In the genomic region with DNA sequence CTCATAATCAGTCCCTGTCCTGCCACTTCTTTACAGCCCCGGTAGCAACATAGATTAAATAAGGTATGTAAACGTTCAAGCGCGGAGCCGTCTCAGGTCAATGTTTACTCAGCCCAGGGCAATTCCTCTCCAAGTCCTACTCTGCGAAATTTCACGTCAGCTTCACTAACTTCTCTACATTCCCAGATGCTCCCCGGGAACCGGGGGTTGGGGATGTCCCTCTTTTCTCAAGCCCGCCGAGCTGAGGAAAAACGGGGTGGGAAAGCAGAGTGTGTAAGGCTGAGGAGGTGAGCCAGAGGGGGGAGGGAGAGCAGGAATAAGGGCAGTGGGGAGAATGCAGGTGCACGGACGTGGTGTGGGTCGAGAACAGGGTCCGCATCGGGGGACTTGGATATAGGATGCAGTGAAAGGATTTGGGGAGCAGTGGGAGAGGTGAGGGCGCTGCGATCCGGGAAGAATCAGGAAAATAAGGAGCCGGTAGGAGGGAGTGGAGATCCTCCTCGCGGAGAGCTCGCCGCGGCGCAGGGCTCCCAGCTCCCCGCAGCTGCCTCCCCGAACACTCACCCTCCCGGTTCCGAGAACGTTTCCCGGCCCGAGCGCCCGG, we compare ENCODE assay signal across 8 cellular contexts. TPM values are rescaled to one million over a fixed set of nuclear protein-coding genes. Genes with fewer than 3 reads are reported as not detected.
A peak's percentile ranks its signal among the peaks of the same experiment; 100 is the strongest.
DNase-seq lines count a peak whose midpoint lies in the region; ATAC-seq and TF ChIP-seq lines count a peak whose summit lies in the region.

No MANE protein-coding gene starts in this region.

- TF ChIP-seq CTCF in astrocyte of the cerebellum (IDR thresholded peaks at IDR 0.05; ENCODE audit: low read depth, low read length, missing control alignments) (no peak), smooth muscle cell (IDR thresholded peaks at IDR 0.05; ENCODE audit: borderline replicate concordance, insufficient read depth, poor library complexity, severe bottlenecking) (no peak)

- H4K20me1 ChIP-seq in smooth muscle cell (ENCODE audit: low read depth) = peaks cover 21% of the 10 kb centered on the region

- no peaks in the 10 kb centered on the region for H3K79me2 ChIP-seq in smooth muscle cell (ENCODE audit: low read depth)

- peak overlapping the region; percentile 91 for H3K4me2 ChIP-seq in smooth muscle cell

- H3K36me3 ChIP-seq in smooth muscle cell (ENCODE audit: low read depth) = no peaks in the 10 kb centered on the region

- H3F3A ChIP-seq in smooth muscle cell (ENCODE audit: low read depth) = no peaks in the 10 kb centered on the region

- 2% methylated on average over 22 of the region's 36 CpGs for WGBS in smooth muscle cell (ENCODE audit: low lambda C conversion rate)

- DNase-seq in DMS153 (lab: John Stamatoyannopoulos, UW) = peak; percentile 21
- no peak for DNase-seq in DMS153 treated with DMSO at 0.1 percent for 48 hours (lab: John Stamatoyannopoulos, UW; ENCODE audit: unreplicated experiment)
- DNase-seq in NCI-H345 (lab: John Stamatoyannopoulos, UW) = peak; percentile 40
- no peak for DNase-seq in astrocyte of the cerebellum (ENCODE audit: low read depth)
- peak; percentile 57 for DNase-seq in iris pigment epithelial cell (ENCODE audit: low read depth)
- DNase-seq in smooth muscle cell (lab: John Stamatoyannopoulos, UW; ENCODE audit: unreplicated experiment) = no peak
- DNase-seq in SHP77 treated with DMSO at 0.1 percent for 48 hours (lab: John Stamatoyannopoulos, UW) = no peak

- no peaks in the 10 kb centered on the region for H3K27me3 ChIP-seq in smooth muscle cell (ENCODE audit: low read depth)

- H3K9me3 ChIP-seq in smooth muscle cell (replicated peaks; ENCODE audit: low read depth) = no peaks in the 10 kb centered on the region

- in situ Hi-C loops in astrocyte of the cerebellum (cut with HindIII; ENCODE audit: low sequenced_read_pairs) = no loop called here

- peak overlapping the region; percentile 100 for H3K9ac ChIP-seq in smooth muscle cell (ENCODE audit: low read depth)

- peak overlapping the region; percentile 56 for H2AFZ ChIP-seq in smooth muscle cell (ENCODE audit: low read depth)

- H3K4me1 ChIP-seq in smooth muscle cell (ENCODE audit: low read depth) = peaks cover 6% of the 10 kb centered on the region

- ATAC-seq in HG02571 (IDR thresholded peaks at IDR 0.05; ENCODE audit: unreplicated experiment) = no peak

- peak overlapping the region; percentile 100 for H3K27ac ChIP-seq in smooth muscle cell (ENCODE audit: low read depth)

- H3K4me3 ChIP-seq in astrocyte of the cerebellum (ENCODE audit: low read depth, low read length) (peak overlapping the region; percentile 68), smooth muscle cell (peak overlapping the region; percentile 99)

RNA-seq across cellular contexts. Expression of a gene that starts 0.5 kb away (rescaled TPM):
- total RNA-seq in smooth muscle cell = 11.7 and 13.1 TPM in 2 replicates
- 15.9 and 17.5 TPM in 2 replicates for polyA plus RNA-seq in smooth muscle cell

RNA-seq across cellular contexts. Expression of a gene that starts 26.8 kb away (rescaled TPM):
- 43.5 and 50.2 TPM in 2 replicates for total RNA-seq in smooth muscle cell
- 32.0 and 46.5 TPM in 2 replicates for polyA plus RNA-seq in smooth muscle cell

Comparison
In these comparisons a context has a peak if more than half of its experiments do, and no peak if none do; other contexts are left out.
1. DNase-seq: peak in DMS153 (single experiment), NCI-H345 (single experiment) and iris pigment epithelial cell (single experiment); none in DMS153 treated with DMSO at 0.1 percent for 48 hours (single experiment), astrocyte of the cerebellum (single experiment), smooth muscle cell (single experiment) and SHP77 treated with DMSO at 0.1 percent for 48 hours (single experiment).